ENCODE assay signal across 16 cellular contexts in genomic region chr13:43355774-43356173, GRCh38.
DNase-seq lines count a peak whose midpoint lies in the region; ATAC-seq and TF ChIP-seq lines count a peak whose summit lies in the region.
"Had no signal": no experiment of that assay in that cellular context is flagged by ENCODE, and none has a peak within 500 bp of the region (broad histone marks: within the 10 kb centered on the region; RNA-seq: fewer than 3 reads in every experiment).

No MANE protein-coding gene starts in this region.

- H3K79me2 ChIP-seq in KMS-11 (ENCODE audit: insufficient read depth, low read depth) = no peaks in the 10 kb centered on the region

- no peak overlapping the region for H2BK5ac ChIP-seq in neuronal stem cell (ENCODE audit: low read length)

- TF ChIP-seq POLR2A in erythroblast (IDR thresholded peaks at IDR 0.05; ENCODE audit: low read length) = no peak

- H3K18ac ChIP-seq in neuronal stem cell (ENCODE audit: low read length) = peak overlapping the region; percentile 22

- H2AFZ ChIP-seq in KMS-11 (ENCODE audit: low read depth) (no peak overlapping the region), neuronal stem cell (ENCODE audit: low read length) (no peak overlapping the region)

- no peak overlapping the region for H2AK5ac ChIP-seq in neuronal stem cell (ENCODE audit: low read depth, low read length)

- H3K4me3 ChIP-seq in BLaER1 treated with 17β-estradiol and CSF1 and Interleukin-3, amounts not matched to agents 10 nM and 100 nM = no peak overlapping the region
- H3K4me3 ChIP-seq in KMS-11 (IDR thresholded peaks at IDR 0.05; ENCODE audit: insufficient read depth, low read depth, low read length) = no peak overlapping the region
- H3K4me3 ChIP-seq in neuronal stem cell (ENCODE audit: low read length in 2 of 2) = no peak overlapping the region
- H3K4me3 ChIP-seq: GM12878 had no signal

- no peak overlapping the region for H2BK120ac ChIP-seq in neuronal stem cell (ENCODE audit: low read depth, low read length)

- H3K23ac ChIP-seq in neuronal stem cell (ENCODE audit: low read depth, low read length, poor library complexity) = no peak overlapping the region

- peak overlapping the region in 7 of 11 experiments; percentile 47 to 77 (median 65); a peak in 13 of 22 replicates for H3K27ac ChIP-seq in BLaER1 treated with 17β-estradiol and CSF1 and Interleukin-3, amounts not matched to agents 10 nM and 100 nM
- peak overlapping the region; percentile 81 for H3K27ac ChIP-seq in KMS-11
- H3K27ac ChIP-seq in neuronal stem cell (replicated peaks; ENCODE audit: low read length) = no peak overlapping the region

- H2BK15ac ChIP-seq in neuronal stem cell (ENCODE audit: low read length) = no peak overlapping the region

- no peak for DNase-seq in neuronal stem cell (ENCODE audit: low spot score)
- no peak for DNase-seq in erythroblast (lab: John Stamatoyannopoulos, UW)
- DNase-seq in NCI-H187 treated with DMSO at 0.1 percent for 48 hours (lab: John Stamatoyannopoulos, UW) = no peak
- DNase-seq: CD4-positive, alpha-beta T cell; CD8-positive, alpha-beta memory T cell; DMS 273 treated with DMSO at 0.1 percent for 48 hours; DMS79; EL; GDM1; GOT3; H7 had no signal

- no peaks in the 10 kb centered on the region for H3K36me3 ChIP-seq in BLaER1 treated with 17β-estradiol and CSF1 and Interleukin-3, amounts not matched to agents 10 nM and 100 nM
- no peaks in the 10 kb centered on the region for H3K36me3 ChIP-seq in KMS-11 (ENCODE audit: insufficient read depth)
- H3K36me3 ChIP-seq in neuronal stem cell (replicated peaks in 1 of 2; ENCODE audit: control insufficient read depth in 2 of 2, insufficient read depth in 2 of 2, low read length in 2 of 2) = no peaks in the 10 kb centered on the region

- 0 out of 22 replicates have a peak, but pooled peaks cover 0 to 3% (median 0%) of the 10 kb centered on the region in 11 experiments for H3K27me3 ChIP-seq in BLaER1 treated with 17β-estradiol and CSF1 and Interleukin-3, amounts not matched to agents 10 nM and 100 nM
- H3K27me3 ChIP-seq in KMS-11 (ENCODE audit: insufficient read depth, low read depth) (no peaks in the 10 kb centered on the region), neuronal stem cell (ENCODE audit: control insufficient read depth in 3 of 3, insufficient read depth in 3 of 3, low read depth in 1 of 3, low read length in 3 of 3) (no peaks in the 10 kb centered on the region)

- no peak overlapping the region for H2BK12ac ChIP-seq in neuronal stem cell (ENCODE audit: low read length)

- peak overlapping the region in 9 of 11 experiments; percentile 71 to 91 (median 87); a peak in 17 of 22 replicates for H3K4me2 ChIP-seq in BLaER1 treated with 17β-estradiol and CSF1 and Interleukin-3, amounts not matched to agents 10 nM and 100 nM
- peak overlapping the region; percentile 91 for H3K4me2 ChIP-seq in KMS-11
- no peak overlapping the region for H3K4me2 ChIP-seq in neuronal stem cell (ENCODE audit: insufficient read depth, low read length, poor library complexity, severe bottlenecking)

- whole genome bisulfite sequencing in neuronal stem cell (ENCODE audit: extremely low coverage in 2 of 2, insufficient read length in 2 of 2, insufficient replicate concordance in 1 of 2), 2 donors = no CpG with 5 or more reads among the region's 17 CpGs

- H4K20me1 ChIP-seq in BLaER1 treated with 17β-estradiol and CSF1 and Interleukin-3, amounts not matched to agents 10 nM and 100 nM = no peaks in the 10 kb centered on the region
- H4K20me1 ChIP-seq in KMS-11 (ENCODE audit: insufficient read depth) = no peaks in the 10 kb centered on the region

- H3K4ac ChIP-seq in neuronal stem cell (ENCODE audit: low read length) = no peak overlapping the region

- 0 out of 22 replicates have a peak overlapping the region, but pooled peaks of 1 of the 11 experiments have one; percentile 13 for H3K9ac ChIP-seq in BLaER1 treated with 17β-estradiol and CSF1 and Interleukin-3, amounts not matched to agents 10 nM and 100 nM
- H3K9ac ChIP-seq in KMS-11 (no peak overlapping the region), neuronal stem cell (ENCODE audit: low read depth, low read length, poor library complexity) (no peak overlapping the region)

- peak overlapping the region; percentile 10 for H3K14ac ChIP-seq in neuronal stem cell (ENCODE audit: low read length)

- no peak for TF ChIP-seq CTCF in KMS-11 (conservative IDR thresholded peaks at IDR 0.05; ENCODE audit: low read depth, low read length)

- ATAC-seq in GM21737 (IDR thresholded peaks at IDR 0.05; ENCODE audit: unreplicated experiment) = no peak
- ATAC-seq: GM12878, HCT116 had no signal

- H3K79me1 ChIP-seq in neuronal stem cell (ENCODE audit: low read depth, low read length) = no peaks in the 10 kb centered on the region

- peaks cover 0 to 8% (median 0%) of the 10 kb centered on the region in 11 experiments; a peak in 3 of 22 replicates for H3K9me3 ChIP-seq in BLaER1 treated with 17β-estradiol and CSF1 and Interleukin-3, amounts not matched to agents 10 nM and 100 nM (replicated peaks in 1 of 11)
- no peaks in the 10 kb centered on the region for H3K9me3 ChIP-seq in neuronal stem cell (replicated peaks in 1 of 2; ENCODE audit: control insufficient read depth in 2 of 2, insufficient read depth in 1 of 2, low read depth in 1 of 2, low read length in 2 of 2)

- no peak overlapping the region for H4K91ac ChIP-seq in neuronal stem cell (ENCODE audit: low read depth, low read length, poor library complexity)

- H4K8ac ChIP-seq in neuronal stem cell (ENCODE audit: low read depth, low read length) = no peak overlapping the region

- peaks cover 20 to 39% (median 32%) of the 10 kb centered on the region in 10 experiments for H3K4me1 ChIP-seq in BLaER1 treated with 17β-estradiol and CSF1 and Interleukin-3, amounts not matched to agents 10 nM and 100 nM
- H3K4me1 ChIP-seq in KMS-11 (ENCODE audit: low read depth, poor library complexity, severe bottlenecking) (peaks cover 52% of the 10 kb centered on the region), neuronal stem cell (ENCODE audit: control insufficient read depth in 2 of 2, insufficient read depth in 1 of 2, low read depth in 1 of 2, low read length in 2 of 2) (peaks cover under 1 to 11% of the 10 kb centered on the region in 2 donors)
